In genomic region chr1:16324456-16324890, GRCh38 we compare ENCODE assay signal across 11 cellular contexts. TPM values are rescaled to one million over a fixed set of nuclear protein-coding genes. Genes with fewer than 3 reads are reported as not detected.
DNase-seq lines count a peak whose midpoint lies in the region; ATAC-seq and TF ChIP-seq lines count a peak whose summit lies in the region.
"Had no signal": no experiment of that assay in that cellular context is flagged by ENCODE, and none has a peak within 500 bp of the region (broad histone marks: within the 10 kb centered on the region; RNA-seq: fewer than 3 reads in every experiment).

No MANE protein-coding gene starts in this region.

- DNase-seq in COLO829 (ENCODE audit: low spot score), result peak; percentile 17
- peak; percentile 56 for DNase-seq in NCI-H2196 (lab: John Stamatoyannopoulos, UW; ENCODE audit: unreplicated experiment)
- DNase-seq in endodermal cell, result no peak
- DNase-seq in occipital lobe (lab: John Stamatoyannopoulos, UW), result peak; percentile 3
- DNase-seq: activated CD4-positive, alpha-beta T cell treated with anti-CD3 and anti-CD28 coated beads, Interleukin-2, amount 50 U/mL, for 1 hour; cerebellar nuclear complex; NCI-H2029 had no signal

- peak overlapping the region; percentile 19 for H3K27ac Mint-ChIP-seq in endodermal cell

- H3K27ac ChIP-seq in endodermal cell (ENCODE audit: low read depth, low read length), result no peak overlapping the region

- H3K27me3 Mint-ChIP-seq in endodermal cell (ENCODE audit: insufficient read depth), result no peaks in the 10 kb centered on the region

- H3K9ac ChIP-seq in endodermal cell (ENCODE audit: extremely low read depth, low read length, poor library complexity, severe bottlenecking), result no peak overlapping the region

- H3K4me1 ChIP-seq in endodermal cell (ENCODE audit: control insufficient read depth, insufficient read depth, low read length), result no peaks in the 10 kb centered on the region

- no peak overlapping the region for H3K4me3 Mint-ChIP-seq in endodermal cell

- 95 to 100% methylated on average over 1 to 6 of the region's 6 CpGs for WGBS in endodermal cell (ENCODE audit: insufficient coverage in 1 of 2, insufficient read length in 1 of 2), 2 experiments

- no peaks in the 10 kb centered on the region for H3K9me3 ChIP-seq in endodermal cell (ENCODE audit: control insufficient read depth, low read length)

- H3K36me3 ChIP-seq in endodermal cell (ENCODE audit: control insufficient read depth, insufficient read depth, low read length), result peaks cover 4% of the 10 kb centered on the region

- ATAC-seq in GM19467 (IDR thresholded peaks at IDR 0.05; ENCODE audit: unreplicated experiment) (no peak), HG02852 (IDR thresholded peaks at IDR 0.05; ENCODE audit: unreplicated experiment) (no peak), HG02973 (IDR thresholded peaks at IDR 0.05; ENCODE audit: unreplicated experiment) (no peak), HG03097 (IDR thresholded peaks at IDR 0.05; ENCODE audit: low FRiP score, unreplicated experiment) (no peak)

- TF ChIP-seq CTCF in endodermal cell (conservative IDR thresholded peaks at IDR 0.05), result no peak

- H3K36me3 Mint-ChIP-seq in endodermal cell (ENCODE audit: low read depth), result peaks cover 19% of the 10 kb centered on the region

- H3K4me1 Mint-ChIP-seq in endodermal cell, result peaks cover 3% of the 10 kb centered on the region

- H3K4me3 ChIP-seq in endodermal cell (ENCODE audit: low read length), result no peak overlapping the region

- no peaks in the 10 kb centered on the region for H3K27me3 ChIP-seq in endodermal cell (ENCODE audit: control insufficient read depth, insufficient read depth, low read length, poor library complexity, severe bottlenecking)

- no peaks in the 10 kb centered on the region for H3K9me3 Mint-ChIP-seq in endodermal cell

RNA-seq across cellular contexts. Expression of gene FBXO42, which starts 27.8 kb away (rescaled TPM):
- 10 to 100 TPM; 17.6 to 20.0 TPM for total RNA-seq in endodermal cell
- polyA plus RNA-seq in endodermal cell (2013, experiment 1 of 2), result 21.1 TPM
- 20.9 TPM for polyA plus RNA-seq in endodermal cell (2013, experiment 2 of 2)
- total RNA-seq in occipital lobe, result 29.5 TPM

RNA-seq across cellular contexts. Expression of gene SZRD1, which starts 42.6 kb away (rescaled TPM):
- total RNA-seq in endodermal cell (100 to 1,000 TPM; 111 to 118 TPM), occipital lobe (5.1 TPM)
- polyA plus RNA-seq in endodermal cell (2013, experiment 1 of 2), result 81.7 TPM
- polyA plus RNA-seq in endodermal cell (2013, experiment 2 of 2), result 86.2 TPM

Comparison
In these comparisons a context has a peak if more than half of its experiments do, and no peak if none do; other contexts are left out.
1. RNA of gene SZRD1, which starts 42.6 kb away (total RNA-seq): 111 to 118 TPM in endodermal cell; 5.1 TPM in occipital lobe (single experiment); every median in the first group is over 10 times any median in the second.